ENCODE assay signal across 30 cellular contexts in genomic region chr12:96409734-96410133, GRCh38.
"Had no signal": no experiment of that assay in that cellular context is flagged by ENCODE, and none has a peak within 500 bp of the region (broad histone marks: within the 10 kb centered on the region; RNA-seq: fewer than 3 reads in every experiment).

No MANE protein-coding gene starts in this region.

- H3K9me3 ChIP-seq: adrenal gland, body of pancreas, colonic mucosa, gastroesophageal sphincter, left ventricle myocardium inferior, stomach, tibial artery had no signal

- H3K36me3 Mint-ChIP-seq: activated naive CD8-positive, alpha-beta T cell treated with anti-CD3 and anti-CD28 coated beads for 36 hours; natural killer cell; neural progenitor cell had no signal

- H3K27ac ChIP-seq: adrenal gland, body of pancreas, colonic mucosa, gastroesophageal sphincter, hepatocyte, left ventricle myocardium inferior, neural progenitor cell, stomach, tibial artery, VCaP had no signal

- H3K27me3 Mint-ChIP-seq: activated naive CD8-positive, alpha-beta T cell treated with anti-CD3 and anti-CD28 coated beads for 36 hours; stimulated activated naive B cell treated with anti-CD40 and anti-IgM and Interleukin-4, amounts not matched to agents 10 μg/mL and 1 μg/mL and 100 μg/mL, for 72 hours had no signal

- H3K27me3 ChIP-seq: adrenal gland, body of pancreas, colonic mucosa, gastroesophageal sphincter, hepatocyte, neural progenitor cell, stomach had no signal

- H3K4me1 ChIP-seq: adrenal gland, body of pancreas, colonic mucosa, gastroesophageal sphincter, tibial artery had no signal

- DNase-seq: activated CD4-positive, alpha-beta T cell treated with anti-CD3 and anti-CD28 coated beads for 4 hours; activated CD4-positive, alpha-beta T cell treated with anti-CD3 and anti-CD28 coated beads, Interleukin-2, amount 50 U/mL, for 4 hours; activated CD8-positive, alpha-beta memory T cell treated with anti-CD3 and anti-CD28 coated beads for 24 hours; activated effector memory CD4-positive, alpha-beta T cell treated with anti-CD3 and anti-CD28 coated beads, Interleukin-2, amount 50 U/mL, for 16 hours; activated naive CD4-positive, alpha-beta T cell treated with anti-CD3 and anti-CD28 coated beads for 36 hours; activated naive CD8-positive, alpha-beta T cell treated with anti-CD3 and anti-CD28 coated beads for 36 hours; activated T-cell treated with anti-CD3 and anti-CD28 coated beads, Interleukin-2, amount 50 U/mL, for 1 hour; adrenal gland; aorta; body of pancreas; colonic mucosa; effector memory CD4-positive, alpha-beta T cell; erythroblast; islet precursor cell; left ventricle myocardium inferior; mesendoderm; natural killer cell; posterior cingulate gyrus; right cardiac atrium; stimulated activated CD4-positive, alpha-beta T cell treated with anti-CD3 and anti-CD28 coated beads, Interleukin-15, amount 100 ng/mL, for 24 hours; stimulated activated CD4-positive, alpha-beta T cell treated with anti-CD3 and anti-CD28 coated beads, Interleukin-2, amount 100 ng/mL, for 24 hours; stimulated activated naive B cell treated with anti-CD40 and anti-IgM and Interleukin-4, amounts not matched to agents 10 μg/mL and 1 μg/mL and 100 μg/mL, for 72 hours; stomach; tibial artery had no signal

- H3K27ac Mint-ChIP-seq: activated naive CD4-positive, alpha-beta T cell treated with anti-CD3 and anti-CD28 coated beads for 36 hours; activated naive CD8-positive, alpha-beta T cell treated with anti-CD3 and anti-CD28 coated beads for 36 hours; activated T-helper 1 cell treated with anti-CD3 and anti-CD28 coated beads, Interleukin-12 subunit alpha, Interleukin-12 subunit beta, Interleukin-2, Interleukin-4 antibody, amounts not matched to agents 30 ng/mL and 10 ng/mL and 1 ng/mL, durations not matched to agents 14 hours and 24 hours and 36 hours; natural killer cell; neural progenitor cell; stimulated activated naive B cell treated with anti-CD40 and anti-IgM and Interleukin-4, amounts not matched to agents 10 μg/mL and 1 μg/mL and 100 μg/mL, for 72 hours had no signal

- H3K36me3 ChIP-seq: adrenal gland, colonic mucosa, gastroesophageal sphincter, left ventricle myocardium inferior, neural progenitor cell, stomach, tibial artery had no signal

- ATAC-seq: body of pancreas; gastroesophageal sphincter; natural killer cell; right cardiac atrium; stimulated activated naive B cell treated with anti-CD40 and anti-IgM and Interleukin-4, amounts not matched to agents 10 μg/mL and 1 μg/mL and 100 μg/mL, for 72 hours had no signal

- H3K4me3 ChIP-seq: adrenal gland, body of pancreas, colonic mucosa, gastroesophageal sphincter, hepatocyte, left ventricle myocardium inferior, lung, neural progenitor cell, stomach, tibial artery had no signal

- H3K4me3 Mint-ChIP-seq: activated naive CD4-positive, alpha-beta T cell treated with anti-CD3 and anti-CD28 coated beads for 36 hours; activated naive CD8-positive, alpha-beta T cell treated with anti-CD3 and anti-CD28 coated beads for 36 hours; activated T-helper 1 cell treated with anti-CD3 and anti-CD28 coated beads, Interleukin-12 subunit alpha, Interleukin-12 subunit beta, Interleukin-2, Interleukin-4 antibody, amounts not matched to agents 30 ng/mL and 10 ng/mL and 1 ng/mL, durations not matched to agents 14 hours and 24 hours and 36 hours; natural killer cell; neural progenitor cell; stimulated activated naive B cell treated with anti-CD40 and anti-IgM and Interleukin-4, amounts not matched to agents 10 μg/mL and 1 μg/mL and 100 μg/mL, for 72 hours had no signal
